ENCODE assay signal across 1 cellular context in the genomic region with DNA sequence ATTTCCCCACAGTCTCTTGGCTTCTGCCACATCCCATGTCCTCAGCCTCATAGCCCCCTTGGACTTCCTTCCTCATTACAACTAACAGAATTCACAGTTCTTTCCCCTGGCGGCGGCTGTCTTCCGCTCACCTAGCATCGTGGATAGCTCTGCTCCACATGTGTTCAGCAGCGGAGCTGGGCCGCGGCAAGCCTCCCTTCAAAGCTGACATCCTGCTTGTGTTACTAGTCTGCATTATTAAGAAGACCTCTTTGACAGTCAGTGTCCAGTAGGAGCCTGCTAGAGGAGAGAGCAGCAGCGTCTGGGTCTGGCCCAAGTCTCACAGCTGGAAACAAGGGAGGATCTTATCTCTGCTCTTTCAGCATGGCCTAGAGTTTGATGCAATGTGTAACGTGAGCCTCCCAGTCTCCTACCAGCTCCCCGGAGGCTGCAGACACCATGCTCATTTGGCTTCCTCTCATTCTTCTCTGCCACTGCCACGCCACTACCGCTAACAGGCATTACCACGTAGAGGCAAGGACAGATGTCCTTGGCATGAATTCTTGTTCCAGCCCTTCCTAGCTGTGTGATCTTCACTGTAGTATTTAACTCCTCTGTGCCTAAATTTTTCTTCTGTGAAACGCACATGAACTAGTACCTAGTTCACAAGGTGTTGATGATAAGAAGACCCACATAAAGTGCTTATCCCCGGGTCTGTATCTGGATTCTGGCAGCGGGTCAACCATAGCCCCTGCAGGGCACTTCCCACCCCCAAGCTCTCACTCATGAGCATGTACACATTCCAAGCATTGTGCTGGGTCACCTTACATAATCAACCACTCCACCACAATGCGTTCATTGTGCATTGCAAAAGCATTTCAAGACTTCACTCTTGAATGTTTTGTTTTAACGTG.
TF ChIP-seq lines count a peak whose summit lies in the region.

No MANE protein-coding gene starts in this region.

TF ChIP-seq in K562, 482 proteins besides CTCF, POLR2A, EP300 and RAD21 (continued from another document and continues in another):
- TF ChIP-seq REST (CRISPR knock-in tag; IDR thresholded peaks at IDR 0.05; ENCODE audit: low read depth) (no peak), PML (IDR thresholded peaks at IDR 0.05; ENCODE audit: low read length) (0 out of 2 replicates have a peak, but pooled peaks have one; percentile 31), ELK3 (CRISPR knock-in tag; IDR thresholded peaks at IDR 0.05) (no peak), CBX8 (IDR thresholded peaks at IDR 0.05; ENCODE audit: borderline replicate concordance, extremely low read depth, low read depth, low read length, poor library complexity, severe bottlenecking) (no peak), CBX3 (IDR thresholded peaks at IDR 0.05; ENCODE audit: borderline replicate concordance in 1 of 2, low read length in 2 of 2) (peak in 1 of 2 experiments; percentile 84; a peak in 1 of 3 replicates), OTX1 (CRISPR knock-in tag; IDR thresholded peaks at IDR 0.05) (no peak), ZNF217 (CRISPR knock-in tag; IDR thresholded peaks at IDR 0.05) (no peak), CAMTA2 (CRISPR knock-in tag; conservative IDR thresholded peaks at IDR 0.05) (no peak), DACH1 (IDR thresholded peaks at IDR 0.05; ENCODE audit: partially characterized antibody) (peak; percentile 90), ZNF140 (CRISPR knock-in tag; IDR thresholded peaks at IDR 0.05) (no peak), ZNF407 (IDR thresholded peaks at IDR 0.05; ENCODE audit: low read depth) (no peak), ZNF584 (CRISPR knock-in tag; IDR thresholded peaks at IDR 0.05; ENCODE audit: low read depth) (0 out of 2 replicates have a peak, but pooled peaks have one; percentile 30), CEBPG (CRISPR knock-in tag; IDR thresholded peaks at IDR 0.05) (peak; percentile 92), CEBPG (tag; conservative IDR thresholded peaks at IDR 0.05 in 1 of 2, IDR thresholded peaks at IDR 0.05 in 1 of 2) (peak; percentile 66 to 83; a peak in 3 of 4 replicates), ETV1 (tag; conservative IDR thresholded peaks at IDR 0.05; ENCODE audit: low read depth) (no peak; the same call in 1 of the 2 replicates), ZNF263 (CRISPR knock-in tag; IDR thresholded peaks at IDR 0.05; ENCODE audit: borderline replicate concordance) (no peak), SMAD4 (CRISPR knock-in tag; conservative IDR thresholded peaks at IDR 0.05) (peak; percentile 94), GTF2E2 (tag; IDR thresholded peaks at IDR 0.05) (no peak), NUFIP1 (IDR thresholded peaks at IDR 0.05; ENCODE audit: partially characterized antibody) (no peak), ARID2 (IDR thresholded peaks at IDR 0.05) (no peak), NRF1 (conservative IDR thresholded peaks at IDR 0.05 in 1 of 2, IDR thresholded peaks at IDR 0.05 in 1 of 2) (peak in 1 of 2 experiments; percentile 17; a peak in 1 of 4 replicates), KHSRP (IDR thresholded peaks at IDR 0.05) (no peak), ESRRA (IDR thresholded peaks at IDR 0.05; ENCODE audit: borderline replicate concordance, low read depth) (peak; percentile 25; the same call in 1 of the 2 replicates), RCOR1 (IDR thresholded peaks at IDR 0.05; ENCODE audit: borderline replicate concordance in 1 of 2, low read depth in 2 of 2, low read length in 2 of 2) (peak in 1 of 2 experiments; percentile 80; a peak in 2 of 4 replicates), BCOR (IDR thresholded peaks at IDR 0.05) (peak; percentile 89), CHD2 (IDR thresholded peaks at IDR 0.05; ENCODE audit: low read depth, low read length) (no peak), HDAC1 (IDR thresholded peaks at IDR 0.05) (peak in 1 of 2 experiments; percentile 47; a peak in 1 of 4 replicates), GATAD2B (IDR thresholded peaks at IDR 0.05; ENCODE audit: borderline replicate concordance) (no peak), NCOA6 (IDR thresholded peaks at IDR 0.05) (no peak)
- TF ChIP-seq, protein P1, sequence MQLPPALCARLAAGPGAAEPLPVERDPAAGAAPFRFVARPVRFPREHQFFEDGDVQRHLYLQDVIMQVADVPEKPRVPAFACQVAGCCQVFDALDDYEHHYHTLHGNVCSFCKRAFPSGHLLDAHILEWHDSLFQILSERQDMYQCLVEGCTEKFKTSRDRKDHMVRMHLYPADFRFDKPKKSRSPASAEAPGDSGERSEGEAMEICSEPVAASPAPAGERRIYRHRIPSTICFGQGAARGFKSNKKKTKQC (CRISPR knock-in tag; IDR thresholded peaks at IDR 0.05) = no peak; the same call in 1 of the 2 replicates
- TF ChIP-seq, protein P2, sequence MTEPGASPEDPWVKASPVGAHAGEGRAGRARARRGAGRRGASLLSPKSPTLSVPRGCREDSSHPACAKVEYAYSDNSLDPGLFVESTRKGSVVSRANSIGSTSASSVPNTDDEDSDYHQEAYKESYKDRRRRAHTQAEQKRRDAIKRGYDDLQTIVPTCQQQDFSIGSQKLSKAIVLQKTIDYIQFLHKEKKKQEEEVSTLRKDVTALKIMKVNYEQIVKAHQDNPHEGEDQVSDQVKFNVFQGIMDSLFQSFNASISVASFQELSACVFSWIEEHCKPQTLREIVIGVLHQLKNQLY (CRISPR knock-in tag; conservative IDR thresholded peaks at IDR 0.05) = no peak
- TF ChIP-seq, protein P3, sequence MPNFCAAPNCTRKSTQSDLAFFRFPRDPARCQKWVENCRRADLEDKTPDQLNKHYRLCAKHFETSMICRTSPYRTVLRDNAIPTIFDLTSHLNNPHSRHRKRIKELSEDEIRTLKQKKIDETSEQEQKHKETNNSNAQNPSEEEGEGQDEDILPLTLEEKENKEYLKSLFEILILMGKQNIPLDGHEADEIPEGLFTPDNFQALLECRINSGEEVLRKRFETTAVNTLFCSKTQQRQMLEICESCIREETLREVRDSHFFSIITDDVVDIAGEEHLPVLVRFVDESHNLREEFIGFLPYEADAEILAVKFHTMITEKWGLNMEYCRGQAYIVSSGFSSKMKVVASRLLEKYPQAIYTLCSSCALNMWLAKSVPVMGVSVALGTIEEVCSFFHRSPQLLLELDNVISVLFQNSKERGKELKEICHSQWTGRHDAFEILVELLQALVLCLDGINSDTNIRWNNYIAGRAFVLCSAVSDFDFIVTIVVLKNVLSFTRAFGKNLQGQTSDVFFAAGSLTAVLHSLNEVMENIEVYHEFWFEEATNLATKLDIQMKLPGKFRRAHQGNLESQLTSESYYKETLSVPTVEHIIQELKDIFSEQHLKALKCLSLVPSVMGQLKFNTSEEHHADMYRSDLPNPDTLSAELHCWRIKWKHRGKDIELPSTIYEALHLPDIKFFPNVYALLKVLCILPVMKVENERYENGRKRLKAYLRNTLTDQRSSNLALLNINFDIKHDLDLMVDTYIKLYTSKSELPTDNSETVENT (CRISPR knock-in tag; IDR thresholded peaks at IDR 0.05) = no peak
- TF ChIP-seq, protein P4, sequence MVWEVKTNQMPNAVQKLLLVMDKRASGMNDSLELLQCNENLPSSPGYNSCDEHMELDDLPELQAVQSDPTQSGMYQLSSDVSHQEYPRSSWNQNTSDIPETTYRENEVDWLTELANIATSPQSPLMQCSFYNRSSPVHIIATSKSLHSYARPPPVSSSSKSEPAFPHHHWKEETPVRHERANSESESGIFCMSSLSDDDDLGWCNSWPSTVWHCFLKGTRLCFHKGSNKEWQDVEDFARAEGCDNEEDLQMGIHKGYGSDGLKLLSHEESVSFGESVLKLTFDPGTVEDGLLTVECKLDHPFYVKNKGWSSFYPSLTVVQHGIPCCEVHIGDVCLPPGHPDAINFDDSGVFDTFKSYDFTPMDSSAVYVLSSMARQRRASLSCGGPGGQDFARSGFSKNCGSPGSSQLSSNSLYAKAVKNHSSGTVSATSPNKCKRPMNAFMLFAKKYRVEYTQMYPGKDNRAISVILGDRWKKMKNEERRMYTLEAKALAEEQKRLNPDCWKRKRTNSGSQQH (CRISPR knock-in tag; IDR thresholded peaks at IDR 0.05) = no peak
- TF ChIP-seq, protein P5, sequence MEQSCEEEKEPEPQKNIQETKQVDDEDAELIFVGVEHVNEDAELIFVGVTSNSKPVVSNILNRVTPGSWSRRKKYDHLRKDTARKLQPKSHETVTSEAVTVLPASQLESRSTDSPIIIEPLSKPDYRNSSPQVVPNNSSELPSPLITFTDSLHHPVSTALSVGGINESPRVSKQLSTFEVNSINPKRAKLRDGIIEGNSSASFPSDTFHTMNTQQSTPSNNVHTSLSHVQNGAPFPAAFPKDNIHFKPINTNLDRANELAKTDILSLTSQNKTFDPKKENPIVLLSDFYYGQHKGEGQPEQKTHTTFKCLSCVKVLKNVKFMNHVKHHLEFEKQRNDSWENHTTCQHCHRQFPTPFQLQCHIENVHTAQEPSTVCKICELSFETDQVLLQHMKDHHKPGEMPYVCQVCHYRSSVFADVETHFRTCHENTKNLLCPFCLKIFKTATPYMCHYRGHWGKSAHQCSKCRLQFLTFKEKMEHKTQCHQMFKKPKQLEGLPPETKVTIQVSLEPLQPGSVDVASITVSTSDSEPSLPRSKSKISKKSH (CRISPR knock-in tag; IDR thresholded peaks at IDR 0.05) = no peak
